26 cellular contexts compared by ENCODE assay signal in genomic region chr17:74990581-74991105, GRCh38. TPM values are rescaled to one million over a fixed set of nuclear protein-coding genes. Genes with fewer than 3 reads are reported as not detected.
A peak's percentile ranks its signal among the peaks of the same experiment; 100 is the strongest.
DNase-seq lines count a peak whose midpoint lies in the region; ATAC-seq and TF ChIP-seq lines count a peak whose summit lies in the region.
"Had no signal": no experiment of that assay in that cellular context is flagged by ENCODE, and none has a peak within 500 bp of the region (broad histone marks: within the 10 kb centered on the region; RNA-seq: fewer than 3 reads in every experiment).

No MANE protein-coding gene starts in this region.

- H3K27ac Mint-ChIP-seq in Caco-2 (ENCODE audit: unreplicated experiment) = peak overlapping the region; percentile 90
- H3K27ac Mint-ChIP-seq in progenitor cell of endocrine pancreas = peak overlapping the region; percentile 56
- H3K27ac Mint-ChIP-seq: activated naive CD4-positive, alpha-beta T cell treated with anti-CD3 and anti-CD28 coated beads, Interleukin-2, amount 50 U/mL, for 24 hours; GM23338 had no signal

- H3K36me3 Mint-ChIP-seq in Caco-2 (ENCODE audit: insufficient read depth, unreplicated experiment) (peaks cover 7% of the 10 kb centered on the region), progenitor cell of endocrine pancreas (ENCODE audit: insufficient read depth) (no peaks in the 10 kb centered on the region)
- H3K36me3 Mint-ChIP-seq: activated naive CD4-positive, alpha-beta T cell treated with anti-CD3 and anti-CD28 coated beads, Interleukin-2, amount 50 U/mL, for 24 hours had no signal

- H3K4me3 ChIP-seq in Caco-2 (ENCODE audit: low read depth, low read length) (no peak overlapping the region), RWPE2 (ENCODE audit: severe bottlenecking) (no peak overlapping the region), hepatocyte (no peak overlapping the region)
- H3K4me3 ChIP-seq: GM23338, heart right ventricle, uterus had no signal

- H3K4me2 ChIP-seq in hepatocyte = no peak overlapping the region
- H3K4me2 ChIP-seq: GM23338 had no signal

- H3K27me3 ChIP-seq in Caco-2 (replicated peaks; ENCODE audit: control insufficient read depth, insufficient read depth, low read length) = no peaks in the 10 kb centered on the region
- no peaks in the 10 kb centered on the region for H3K27me3 ChIP-seq in RWPE2 (ENCODE audit: insufficient read depth, poor library complexity, severe bottlenecking)
- no peaks in the 10 kb centered on the region for H3K27me3 ChIP-seq in hepatocyte
- H3K27me3 ChIP-seq: uterus had no signal

- no peaks in the 10 kb centered on the region for H4K20me1 ChIP-seq in hepatocyte (ENCODE audit: insufficient read depth, poor library complexity, severe bottlenecking)

- peaks cover 59% of the 10 kb centered on the region for H3K4me1 ChIP-seq in Caco-2
- peaks cover 40% of the 10 kb centered on the region for H3K4me1 ChIP-seq in RWPE2 (ENCODE audit: insufficient read depth, poor library complexity, severe bottlenecking)
- peaks cover 33% of the 10 kb centered on the region for H3K4me1 ChIP-seq in hepatocyte (ENCODE audit: insufficient read depth)

- H3K79me2 ChIP-seq in hepatocyte = peaks cover 53% of the 10 kb centered on the region

- H2AFZ ChIP-seq in hepatocyte = no peak overlapping the region
- H2AFZ ChIP-seq: GM23338 had no signal

- H3K36me3 ChIP-seq in Caco-2 (ENCODE audit: control insufficient read depth, insufficient read depth, low read length) (peaks cover 3% of the 10 kb centered on the region; the same call in 1 of the 2 replicates), RWPE2 (ENCODE audit: low read depth) (no peaks in the 10 kb centered on the region), hepatocyte (replicated peaks; ENCODE audit: insufficient read depth, low read depth) (no peaks in the 10 kb centered on the region)
- H3K36me3 ChIP-seq: uterus had no signal

- no peaks in the 10 kb centered on the region for H3K9me3 ChIP-seq in Caco-2
- H3K9me3 ChIP-seq in RWPE2 (ENCODE audit: severe bottlenecking) = no peaks in the 10 kb centered on the region
- no peaks in the 10 kb centered on the region for H3K9me3 ChIP-seq in hepatocyte (ENCODE audit: low read depth)
- H3K9me3 ChIP-seq: heart right ventricle, uterus had no signal

- H3K27ac ChIP-seq in RWPE2 (ENCODE audit: poor library complexity, severe bottlenecking) (peak overlapping the region; percentile 87), hepatocyte (peak overlapping the region; percentile 98)
- H3K27ac ChIP-seq: uterus had no signal

- ATAC-seq in RWPE2 (ENCODE audit: low read depth) = no peak
- no peak for ATAC-seq in GM18505 (IDR thresholded peaks at IDR 0.05; ENCODE audit: unreplicated experiment)
- no peak for ATAC-seq in SK-N-SH treated with all-trans-retinoic acid at 6 μM for 48 hours
- ATAC-seq: effector memory CD8-positive, alpha-beta T cell; GM23338; heart right ventricle had no signal

- TF ChIP-seq POLR2A in GM18505 (IDR thresholded peaks at IDR 0.05; ENCODE audit: borderline replicate concordance, extremely low read depth, insufficient read depth, insufficient read length) = no peak

- DNase-seq in Caco-2 (no peak), RWPE2 (ENCODE audit: low spot score) (no peak), hepatocyte (ENCODE audit: low spot score) (no peak), progenitor cell of endocrine pancreas (ENCODE audit: low spot score, unreplicated experiment) (no peak), SIG-M5 treated with dmso at 0.1 percent for 504 hours (lab: John Stamatoyannopoulos, UW; ENCODE audit: unreplicated experiment) (no peak), kidney glomerular epithelial cell (lab: John Stamatoyannopoulos, UW) (no peak)
- DNase-seq: activated CD4-positive, alpha-beta T cell treated with anti-CD3 and anti-CD28 coated beads for 4 hours; aorta; cerebellar nuclear complex; COR-L47; effector memory CD8-positive, alpha-beta T cell; NCI-H1694 treated with DMSO at 0.1 percent for 48 hours; NCI-H526 treated with DMSO at 0.1 percent for 48 hours; SHP77; T-helper 1 cell; uterus had no signal

- H3K9me3 Mint-ChIP-seq in Caco-2 (ENCODE audit: unreplicated experiment) (no peaks in the 10 kb centered on the region), progenitor cell of endocrine pancreas (ENCODE audit: low read depth) (no peaks in the 10 kb centered on the region)
- H3K9me3 Mint-ChIP-seq: activated naive CD4-positive, alpha-beta T cell treated with anti-CD3 and anti-CD28 coated beads, Interleukin-2, amount 50 U/mL, for 24 hours; effector memory CD8-positive, alpha-beta T cell; GM23338 had no signal

- TF ChIP-seq CTCF in Caco-2 (IDR thresholded peaks at IDR 0.05; ENCODE audit: insufficient read depth in 1 of 2, low read depth in 1 of 2, low read length in 1 of 2, severe bottlenecking in 1 of 2, unreplicated experiment in 1 of 2) = no peak
- no peak for TF ChIP-seq CTCF in RWPE2 (IDR thresholded peaks at IDR 0.05; ENCODE audit: poor library complexity, severe bottlenecking)
- TF ChIP-seq CTCF in hepatocyte (IDR thresholded peaks at IDR 0.05; ENCODE audit: poor library complexity) = no peak
- TF ChIP-seq CTCF in progenitor cell of endocrine pancreas (IDR thresholded peaks at IDR 0.05; ENCODE audit: unreplicated experiment) = no peak

- H3K4me3 Mint-ChIP-seq in Caco-2 (ENCODE audit: unreplicated experiment) = no peak overlapping the region
- H3K4me3 Mint-ChIP-seq in progenitor cell of endocrine pancreas (ENCODE audit: low read depth) = no peak overlapping the region
- H3K4me3 Mint-ChIP-seq: activated naive CD4-positive, alpha-beta T cell treated with anti-CD3 and anti-CD28 coated beads, Interleukin-2, amount 50 U/mL, for 24 hours; GM23338 had no signal

- 98% methylated on average over 10 of the region's 10 CpGs for WGBS in hepatocyte (ENCODE audit: low lambda C conversion rate, missing lambda C conversion rate)

- no peaks in the 10 kb centered on the region for H3K27me3 Mint-ChIP-seq in Caco-2 (ENCODE audit: insufficient read depth, unreplicated experiment)
- no peaks in the 10 kb centered on the region for H3K27me3 Mint-ChIP-seq in progenitor cell of endocrine pancreas
- H3K27me3 Mint-ChIP-seq: activated naive CD4-positive, alpha-beta T cell treated with anti-CD3 and anti-CD28 coated beads, Interleukin-2, amount 50 U/mL, for 24 hours had no signal

- no peaks in the 10 kb centered on the region for H3K9me2 ChIP-seq in hepatocyte (replicated peaks; ENCODE audit: insufficient read depth)

- CTCF ChIA-PET in Caco-2 (lab: Charles Lee) = interaction anchor here (1.7 kb wide), 1 partner anchor 22 kb away, joined by 12 read pairs; the partner anchor contains the start of gene MRPL58

- peaks cover 40% of the 10 kb centered on the region for H3K4me1 Mint-ChIP-seq in Caco-2 (ENCODE audit: low read depth, unreplicated experiment)
- H3K4me1 Mint-ChIP-seq in progenitor cell of endocrine pancreas (ENCODE audit: low read depth) = peaks cover 22% of the 10 kb centered on the region

- intact Hi-C loops in Caco-2 (cut with micrococcal nuclease; ENCODE audit: unreplicated experiment) = no loop called here

- no TSS peak for BruUV-seq in Caco-2 (replicated peaks; lab: Mats Ljungman, UMichigan)

- POLR2A ChIA-PET in Caco-2 (lab: Charles Lee) = interaction anchor here (3.7 kb wide), 1 partner anchor 22 kb away, joined by 33 read pairs; the partner anchor contains the start of gene MRPL58

TF ChIP-seq in SK-N-SH treated with all-trans-retinoic acid at 6 μM for 48 hours, 23 proteins besides CTCF, POLR2A, EP300 and RAD21 (continues in another document):
- TF ChIP-seq ISL1 (CRISPR knock-in tag; IDR thresholded peaks at IDR 0.05) (no peak), ZFP3 (CRISPR knock-in tag; IDR thresholded peaks at IDR 0.05) (no peak), PATZ1 (CRISPR knock-in tag; IDR thresholded peaks at IDR 0.05; ENCODE audit: borderline replicate concordance) (no peak), ZFP30 (CRISPR knock-in tag; IDR thresholded peaks at IDR 0.05) (no peak)

RNA-seq across cellular contexts. Expression of gene CDR2L, which starts 3.2 kb away (rescaled TPM):
- total RNA-seq in Caco-2 (2022) (30.9 and 31.6 TPM in 2 replicates), hepatocyte (12.8 and 16.4 TPM in 2 replicates), progenitor cell of endocrine pancreas (17.2 and 17.8 TPM in 2 replicates)
- 14.6 and 17.0 TPM in 2 replicates for polyA plus RNA-seq in hepatocyte

RNA-seq across cellular contexts. Expression of gene HID1, which starts 18.1 kb away (rescaled TPM):
- total RNA-seq in Caco-2 (2022) (29.8 and 30.4 TPM in 2 replicates), hepatocyte (13.2 and 15.3 TPM in 2 replicates), progenitor cell of endocrine pancreas (94.2 and 101 TPM in 2 replicates)
- polyA plus RNA-seq in hepatocyte = 43.4 and 55.5 TPM in 2 replicates

RNA-seq across cellular contexts. Expression of gene MRPL58, which starts 21.8 kb away (rescaled TPM):
- total RNA-seq in Caco-2 (2022) (61.0 and 61.8 TPM in 2 replicates), hepatocyte (39.3 and 49.5 TPM in 2 replicates), progenitor cell of endocrine pancreas (26.5 and 26.8 TPM in 2 replicates)
- 29.8 and 39.3 TPM in 2 replicates for polyA plus RNA-seq in hepatocyte

RNA-seq across cellular contexts. Expression of gene OTOP3, which starts 54.9 kb away (rescaled TPM):
- total RNA-seq in Caco-2 (2022) = not detected in 2 replicates
- total RNA-seq in hepatocyte = 0.43 and 0.60 TPM in 2 replicates
- not detected in 2 replicates for polyA plus RNA-seq in hepatocyte
- total RNA-seq in progenitor cell of endocrine pancreas = 0.57 and 0.67 TPM in 2 replicates
- total RNA-seq: aorta, Daoy, fibroblast of lung, GM23338, heart right ventricle, liver, omental fat pad, uterus had no signal
- polyA plus RNA-seq: BJ, fibroblast of lung, GM23338, heart right ventricle, liver had no signal

RNA-seq across cellular contexts. Expression of gene ATP5PD, which starts 56.1 kb away (rescaled TPM):
- 316 and 326 TPM in 2 replicates for total RNA-seq in Caco-2 (2022)
- 246 and 296 TPM in 2 replicates for total RNA-seq in hepatocyte
- 307 and 332 TPM in 2 replicates for polyA plus RNA-seq in hepatocyte
- 160 and 163 TPM in 2 replicates for total RNA-seq in progenitor cell of endocrine pancreas
